ENCODE assay signal across 8 cellular contexts in genomic region chr1:203306089-203306969, GRCh38. TPM values are rescaled to one million over a fixed set of nuclear protein-coding genes. Genes with fewer than 3 reads are reported as not detected.
DNase-seq lines count a peak whose midpoint lies in the region; ATAC-seq and TF ChIP-seq lines count a peak whose summit lies in the region.

No MANE protein-coding gene starts in this region.

- peak overlapping the region; percentile 92 for H3K27ac Mint-ChIP-seq in activated CD8-positive, alpha-beta memory T cell treated with anti-CD3 and anti-CD28 coated beads, Interleukin-2, amount 10 ng/mL, durations not matched to agents 7 days and 5 days

- ATAC-seq in activated CD8-positive, alpha-beta memory T cell treated with anti-CD3 and anti-CD28 coated beads, Interleukin-2, amount 10 ng/mL, durations not matched to agents 7 days and 5 days = peak; percentile 6
- no peak for ATAC-seq in GM21529 (IDR thresholded peaks at IDR 0.05; ENCODE audit: unreplicated experiment)

- H3K27me3 ChIP-seq in GM06990 (replicated peaks; ENCODE audit: control insufficient read depth, insufficient read depth, low read length) (no peaks in the 10 kb centered on the region), esophagus muscularis mucosa (no peaks in the 10 kb centered on the region), thyroid gland (no peaks in the 10 kb centered on the region)

- H3K4me1 ChIP-seq in esophagus muscularis mucosa = peaks cover 31 to 55% (median 50%) of the 10 kb centered on the region in 4 donors
- H3K4me1 ChIP-seq in thyroid gland = peaks cover 27 to 48% of the 10 kb centered on the region in 2 donors

- H3K27me3 Mint-ChIP-seq in activated CD8-positive, alpha-beta memory T cell treated with anti-CD3 and anti-CD28 coated beads, Interleukin-2, amount 10 ng/mL, durations not matched to agents 7 days and 5 days = no peaks in the 10 kb centered on the region

- no peaks in the 10 kb centered on the region for H3K9me3 Mint-ChIP-seq in activated CD8-positive, alpha-beta memory T cell treated with anti-CD3 and anti-CD28 coated beads, Interleukin-2, amount 10 ng/mL, durations not matched to agents 7 days and 5 days (ENCODE audit: low read depth)

- H3K4me1 Mint-ChIP-seq in activated CD8-positive, alpha-beta memory T cell treated with anti-CD3 and anti-CD28 coated beads, Interleukin-2, amount 10 ng/mL, durations not matched to agents 7 days and 5 days = peaks cover 55% of the 10 kb centered on the region

- H3K36me3 ChIP-seq in GM06990 (ENCODE audit: control insufficient read depth, insufficient read depth, low read length) = peaks cover 25% of the 10 kb centered on the region
- peaks cover 16 to 44% (median 33%) of the 10 kb centered on the region in 4 donors for H3K36me3 ChIP-seq in esophagus muscularis mucosa
- H3K36me3 ChIP-seq in thyroid gland = peaks cover 0 to 37% of the 10 kb centered on the region in 2 donors

- WGBS in esophagus muscularis mucosa = 0% methylated on average over 16 of the region's 22 CpGs
- 0 to 1% methylated on average over 7 to 11 of the region's 22 CpGs for WGBS in thyroid gland, 2 donors

- CTCF ChIA-PET in activated CD8-positive, alpha-beta memory T cell treated with anti-CD3 and anti-CD28 coated beads, Interleukin-2, amount 10 ng/mL, durations not matched to agents 7 days and 5 days (lab: Charles Lee) = interaction anchor here (1.0 to 14.1 kb wide), 12 partner anchors 10 to 267 kb away, joined by 3 to 345 read pairs (median 12); no protein-coding TSS in a partner anchor

- intact Hi-C loops in esophagus muscularis mucosa (cut with DNase I) (loop anchor here (5.0 kb wide), 1 partner anchor 34 kb away; no protein-coding TSS in a partner anchor), thyroid gland (cut with DNase I) (no loop called here)

- no peak for TF ChIP-seq POLR2A in esophagus muscularis mucosa (IDR thresholded peaks at IDR 0.05; ENCODE audit: low read depth)
- TF ChIP-seq POLR2A in thyroid gland (IDR thresholded peaks at IDR 0.05) = peak; percentile 58 to 95

- H3K27ac ChIP-seq in esophagus muscularis mucosa (replicated peaks in 1 of 4) (peak overlapping the region; percentile 99 to 100 (median 100)), thyroid gland (peak overlapping the region; percentile 99 to 100 (median 99))

- DNase-seq in A172 (ENCODE audit: low spot score) (peak; percentile 61), GM06990 (ENCODE audit: extremely low read depth, insufficient read length) (no peak), NCI-H2107 treated with DMSO at 0.1 percent for 48 hours (lab: John Stamatoyannopoulos, UW; ENCODE audit: unreplicated experiment) (peak; percentile 64), esophagus muscularis mucosa (ENCODE audit: extremely low spot score) (no peak), mucosa of gallbladder (ENCODE audit: low spot score) (peak; percentile 89), thyroid gland (peak; percentile 97 to 98)
- DNase-seq in activated CD8-positive, alpha-beta memory T cell treated with anti-CD3 and anti-CD28 coated beads, Interleukin-2, amount 10 ng/mL, durations not matched to agents 7 days and 5 days = peak; percentile 61

- no peak for TF ChIP-seq EP300 in esophagus muscularis mucosa (IDR thresholded peaks at IDR 0.05)

- peak; percentile 41 for TF ChIP-seq CTCF in GM06990 (IDR thresholded peaks at IDR 0.05; ENCODE audit: insufficient read depth, low read length, poor library complexity, severe bottlenecking)
- TF ChIP-seq CTCF in esophagus muscularis mucosa (IDR thresholded peaks at IDR 0.05) = peak in 2 of 3 experiments; percentile 8 to 26
- peak in 3 of 6 experiments; percentile 12 to 50 (median 17) for TF ChIP-seq CTCF in thyroid gland (IDR thresholded peaks at IDR 0.05)

- H3K4me3 ChIP-seq in GM06990 (replicated peaks; ENCODE audit: low read depth, low read length) = peak overlapping the region; percentile 98
- H3K4me3 ChIP-seq in esophagus muscularis mucosa = peak overlapping the region; percentile 99
- peak overlapping the region; percentile 88 to 99 (median 96) for H3K4me3 ChIP-seq in thyroid gland (replicated peaks in 1 of 3)

- peak overlapping the region; percentile 95 for H3K4me3 Mint-ChIP-seq in activated CD8-positive, alpha-beta memory T cell treated with anti-CD3 and anti-CD28 coated beads, Interleukin-2, amount 10 ng/mL, durations not matched to agents 7 days and 5 days

- peaks cover 49% of the 10 kb centered on the region for H3K36me3 Mint-ChIP-seq in activated CD8-positive, alpha-beta memory T cell treated with anti-CD3 and anti-CD28 coated beads, Interleukin-2, amount 10 ng/mL, durations not matched to agents 7 days and 5 days

- no peaks in the 10 kb centered on the region for H3K9me3 ChIP-seq in esophagus muscularis mucosa
- no peaks in the 10 kb centered on the region for H3K9me3 ChIP-seq in thyroid gland

RNA-seq across cellular contexts. Expression of gene BTG2, which starts 1.0 kb away (rescaled TPM):
- 11.3 and 13.2 TPM in 2 replicates for total RNA-seq in A172 (2014; rRNA removed; shearing (Covaris generic))
- total RNA-seq in activated CD8-positive, alpha-beta memory T cell treated with anti-CD3 and anti-CD28 coated beads, Interleukin-2, amount 10 ng/mL, durations not matched to agents 7 days and 5 days = 100 to 1,000 TPM in 1 of 2 experiments, 10 to 100 TPM in 1; 72.2 to 142 TPM
- total RNA-seq in esophagus muscularis mucosa (100 to 1,000 TPM in 3 of 4 donors, 10 to 100 TPM in 1; 67.7 to 656 (median 159) TPM), mucosa of gallbladder (111 TPM), thyroid gland (10 to 100 TPM; 41.9 to 82.1 (median 51.9) TPM)

RNA-seq across cellular contexts. Expression of gene FMOD, which starts 44.6 kb away (rescaled TPM):
- not detected in 2 replicates for total RNA-seq in A172 (2014; rRNA removed; shearing (Covaris generic))
- under 1 TPM in 1 of 2 experiments, not detected in 1; 0.19 TPM for total RNA-seq in activated CD8-positive, alpha-beta memory T cell treated with anti-CD3 and anti-CD28 coated beads, Interleukin-2, amount 10 ng/mL, durations not matched to agents 7 days and 5 days
- total RNA-seq in esophagus muscularis mucosa = 10 to 100 TPM; 24.5 to 36.8 (median 33.8) TPM
- 272 TPM for total RNA-seq in mucosa of gallbladder
- total RNA-seq in thyroid gland = 100 to 1,000 TPM in 3 of 4 donors, 10 to 100 TPM in 1; 67.7 to 173 (median 111) TPM

Comparison
In these comparisons a context has a peak if more than half of its experiments do, and no peak if none do; other contexts are left out.
1. DNase-seq: peak in A172 (single experiment), NCI-H2107 treated with DMSO at 0.1 percent for 48 hours (single experiment), activated CD8-positive, alpha-beta memory T cell treated with anti-CD3 and anti-CD28 coated beads, Interleukin-2, amount 10 ng/mL, durations not matched to agents 7 days and 5 days (single experiment), mucosa of gallbladder (single experiment) and thyroid gland (2 of 2); none in GM06990 (single experiment) and esophagus muscularis mucosa (single experiment).
2. RNA of gene FMOD, which starts 44.6 kb away (total RNA-seq): 272 TPM in mucosa of gallbladder (single experiment), 67.7 to 173 TPM in thyroid gland and 24.5 to 36.8 TPM in esophagus muscularis mucosa; 0.19 TPM in activated CD8-positive, alpha-beta memory T cell treated with anti-CD3 and anti-CD28 coated beads, Interleukin-2, amount 10 ng/mL, durations not matched to agents 7 days and 5 days and not detected in A172; every median in the first group is over 10 times any median in the second.
3. Peak in every context shown above with its lines, with median percentiles within 50 percentile points of each other: H3K4me3 ChIP-seq.